8 cellular contexts compared by ENCODE assay signal in the genomic region with DNA sequence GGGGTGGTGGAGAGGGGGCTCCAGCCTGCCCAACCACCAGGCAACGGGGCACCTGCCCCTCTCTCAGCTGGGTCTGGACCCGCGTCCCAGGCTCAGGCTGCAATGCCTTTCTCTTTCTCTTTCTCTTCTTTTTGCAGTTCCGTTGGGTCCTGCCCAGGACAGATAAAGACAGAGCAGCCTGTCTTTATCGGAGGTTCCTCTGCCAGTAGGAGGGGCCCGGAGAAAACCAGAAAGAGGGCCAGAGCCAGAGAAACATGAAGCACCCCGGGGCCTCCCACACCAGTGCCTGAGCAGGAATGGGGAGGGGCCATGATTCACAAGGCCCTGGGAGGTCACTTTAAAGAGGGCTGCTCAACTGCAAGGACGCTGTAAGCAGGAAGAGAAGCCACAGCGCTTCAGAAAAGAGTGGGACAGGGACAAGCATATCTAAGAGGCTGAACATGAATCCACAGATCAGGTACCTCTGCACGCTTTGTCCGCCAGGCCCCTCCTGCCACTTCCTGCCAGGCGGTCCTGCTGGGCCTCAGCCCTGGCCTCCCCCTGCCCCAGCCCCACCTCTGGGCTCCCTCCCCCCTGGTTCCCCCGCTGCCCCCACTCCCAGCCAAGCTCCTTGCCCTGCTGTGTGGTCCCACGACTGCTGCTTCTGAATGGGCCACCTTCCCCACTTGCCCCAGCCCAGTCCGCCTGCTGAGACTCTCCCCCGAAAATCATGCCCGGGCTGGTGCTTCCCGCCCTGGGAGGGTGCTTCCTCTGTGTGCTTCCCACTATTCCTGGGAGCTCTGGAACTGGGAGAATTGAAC. TPM values are rescaled to one million over a fixed set of nuclear protein-coding genes. Genes with fewer than 3 reads are reported as not detected.
DNase-seq lines count a peak whose midpoint lies in the region; ATAC-seq and TF ChIP-seq lines count a peak whose summit lies in the region.

Gene APOBEC3C (plus strand): TSS at position 335 of the 800 bp plus-strand sequence. CDS start 106 bp downstream, at position 441.

- H3K27me3 ChIP-seq in left ventricle myocardium inferior (ENCODE audit: low read depth) = no peaks in the 10 kb centered on the region
- H3K27me3 ChIP-seq in aorta (ENCODE audit: control insufficient read depth in 1 of 2, insufficient read depth in 2 of 2, low read length in 1 of 2) = no peaks in the 10 kb centered on the region

- peaks cover 6% of the 10 kb centered on the region for H3K36me3 Mint-ChIP-seq in activated naive CD8-positive, alpha-beta T cell treated with anti-CD3 and anti-CD28 coated beads, Interleukin-2, amount 50 U/mL, for 24 hours (ENCODE audit: low read depth)

- no peaks in the 10 kb centered on the region for H3K27me3 Mint-ChIP-seq in activated naive CD8-positive, alpha-beta T cell treated with anti-CD3 and anti-CD28 coated beads, Interleukin-2, amount 50 U/mL, for 24 hours

- no peaks in the 10 kb centered on the region for H3K9me3 Mint-ChIP-seq in activated naive CD8-positive, alpha-beta T cell treated with anti-CD3 and anti-CD28 coated beads, Interleukin-2, amount 50 U/mL, for 24 hours

- TF ChIP-seq CTCF in left ventricle myocardium inferior (IDR thresholded peaks at IDR 0.05; ENCODE audit: borderline replicate concordance) = no peak

- ATAC-seq in GM19397 (IDR thresholded peaks at IDR 0.05; ENCODE audit: unreplicated experiment) (peak; percentile 80), aorta (ENCODE audit: low FRiP score) (peak; percentile 89)
- ATAC-seq in activated naive CD8-positive, alpha-beta T cell treated with anti-CD3 and anti-CD28 coated beads, Interleukin-2, amount 50 U/mL, for 24 hours = peak; percentile 99

- peak within 1 kb of the TSS; percentile 95 for H3K4me3 Mint-ChIP-seq in activated naive CD8-positive, alpha-beta T cell treated with anti-CD3 and anti-CD28 coated beads, Interleukin-2, amount 50 U/mL, for 24 hours

- peaks cover 22% of the 10 kb centered on the region for H3K4me1 ChIP-seq in left ventricle myocardium inferior
- H3K4me1 ChIP-seq in aorta (ENCODE audit: control insufficient read depth in 1 of 2, insufficient read depth in 2 of 2, low read length in 2 of 2) = no peaks in the 10 kb centered on the region

- no peaks in the 10 kb centered on the region for H3K36me3 ChIP-seq in left ventricle myocardium inferior
- no peaks in the 10 kb centered on the region for H3K36me3 ChIP-seq in aorta (ENCODE audit: control insufficient read depth in 1 of 2, insufficient read depth in 2 of 2, low read length in 1 of 2)

- H3K9me3 ChIP-seq in left ventricle myocardium inferior (replicated peaks) (no peaks in the 10 kb centered on the region), aorta (ENCODE audit: control insufficient read depth, low read length) (no peaks in the 10 kb centered on the region)

- H3K27ac Mint-ChIP-seq in activated naive CD8-positive, alpha-beta T cell treated with anti-CD3 and anti-CD28 coated beads, Interleukin-2, amount 50 U/mL, for 24 hours = peak within 1 kb of the TSS; percentile 94

- DNase-seq in C1 segment of cervical spinal cord (lab: John Stamatoyannopoulos, UW) (peak in 10 of 14 donors; percentile 1 to 52 (median 29)), HS-5 (ENCODE audit: low read depth) (peak; percentile 67), T follicular helper cell (ENCODE audit: low read depth) (peak; percentile 41), left ventricle myocardium inferior (peak; percentile 76), retina (peak; percentile 72), aorta (peak; percentile 85 to 91)
- DNase-seq in activated naive CD8-positive, alpha-beta T cell treated with anti-CD3 and anti-CD28 coated beads, Interleukin-2, amount 50 U/mL, for 24 hours = peak; percentile 81

- H3K27ac ChIP-seq in left ventricle myocardium inferior (replicated peaks) = peak within 1 kb of the TSS; percentile 86
- H3K27ac ChIP-seq in aorta (ENCODE audit: low read depth in 1 of 2, low read length in 2 of 2) = no peak within 1 kb of the TSS

- H3K4me1 Mint-ChIP-seq in activated naive CD8-positive, alpha-beta T cell treated with anti-CD3 and anti-CD28 coated beads, Interleukin-2, amount 50 U/mL, for 24 hours = peaks cover 39% of the 10 kb centered on the region

- 14 to 18% methylated on average over 17 to 18 of the region's 18 CpGs for WGBS in aorta, 2 donors

- intact Hi-C loops in left ventricle myocardium inferior (cut with micrococcal nuclease) = no loop called here
- intact Hi-C loops in aorta (cut with DNase I) = no loop called here

- H3K4me3 ChIP-seq in left ventricle myocardium inferior (peak within 1 kb of the TSS; percentile 73), aorta (ENCODE audit: low read length in 2 of 2) (peak within 1 kb of the TSS; percentile 2 to 9)

RNA-seq across cellular contexts. Expression of gene APOBEC3C, which starts in this region (rescaled TPM):
- total RNA-seq in left ventricle myocardium inferior = 25.1 TPM
- total RNA-seq in aorta = 10 to 100 TPM; 12.4 to 25.3 TPM
- 10 to 100 TPM; 17.8 TPM for polyA plus RNA-seq in aorta

Comparison
In these comparisons a context has a peak if more than half of its experiments do, and no peak if none do; other contexts are left out.
1. DNase-seq: peak in every context shown above with its lines; median percentile 88 in aorta; 81 in activated naive CD8-positive, alpha-beta T cell treated with anti-CD3 and anti-CD28 coated beads, Interleukin-2, amount 50 U/mL, for 24 hours; 76 in left ventricle myocardium inferior; 72 in retina; 67 in HS-5; 41 in T follicular helper cell; 29 in C1 segment of cervical spinal cord.